ENCODE assay signal across 8 cellular contexts in genomic region chr2:206084870-206085741, GRCh38. TPM values are rescaled to one million over a fixed set of nuclear protein-coding genes. Genes with fewer than 3 reads are reported as not detected.
DNase-seq lines count a peak whose midpoint lies in the region; ATAC-seq and TF ChIP-seq lines count a peak whose summit lies in the region.

No MANE protein-coding gene starts in this region.

- peak overlapping the region; percentile 96 to 99 for H3K27ac ChIP-seq in left lung

- ATAC-seq in GM21381 (IDR thresholded peaks at IDR 0.05; ENCODE audit: unreplicated experiment): peak; percentile 35
- peak; percentile 41 for ATAC-seq in left lung

- H3K27me3 Mint-ChIP-seq in chondrocyte (ENCODE audit: low read depth): no peaks in the 10 kb centered on the region

- peak overlapping the region; percentile 99 for H3K27ac Mint-ChIP-seq in chondrocyte (ENCODE audit: unreplicated experiment)

- H3K4me1 ChIP-seq in left lung: peaks cover 15 to 50% of the 10 kb centered on the region in 2 donors

- intact Hi-C loops in left lung (cut with DNase I): loop anchor here in 1 of 2 donors (10.0 kb wide), 1 partner anchor 70 kb away; the partner anchor contains the start of genes EEF1B2 and NDUFS1

- peaks cover 24% of the 10 kb centered on the region for H3K4me1 Mint-ChIP-seq in chondrocyte (ENCODE audit: low read depth)

- peaks cover 0 to 7% of the 10 kb centered on the region in 2 donors for H3K36me3 ChIP-seq in left lung

- H3K9me3 ChIP-seq in left lung: no peaks in the 10 kb centered on the region

- H3K4me3 ChIP-seq in left lung: peak overlapping the region; percentile 80 to 87

- no peaks in the 10 kb centered on the region for H3K27me3 ChIP-seq in left lung

- no peaks in the 10 kb centered on the region for H3K9me3 Mint-ChIP-seq in chondrocyte (ENCODE audit: low read depth)

- no peaks in the 10 kb centered on the region for H3K36me3 Mint-ChIP-seq in chondrocyte (ENCODE audit: low read depth)

- TF ChIP-seq CTCF in chondrocyte (IDR thresholded peaks at IDR 0.05) (no peak), left lung (IDR thresholded peaks at IDR 0.05) (no peak)

- H3K4me3 Mint-ChIP-seq in chondrocyte (ENCODE audit: unreplicated experiment): peak overlapping the region; percentile 98

- DNase-seq in Daoy (ENCODE audit: low read depth) (peak; percentile 43), HT-29 (ENCODE audit: low spot score) (peak; percentile 16), chondrocyte (ENCODE audit: low spot score) (no peak), left lung (peak; percentile 49 to 83), NCI-H2107 treated with DMSO at 0.1 percent for 48 hours (lab: John Stamatoyannopoulos, UW; ENCODE audit: unreplicated experiment) (no peak)
- peak; percentile 69 for DNase-seq in activated CD4-positive, CD25-positive, alpha-beta regulatory T cell treated with anti-CD3 and anti-CD28 coated beads, Interleukin-2, amount 50 U/mL, for 72 hours
- DNase-seq in stimulated activated CD4-positive, alpha-beta T cell treated with anti-CD3 and anti-CD28 coated beads, Interleukin-4, amount 100 ng/mL, for 4 hours: peak; percentile 17 to 49

RNA-seq across cellular contexts. Expression of gene INO80D, which starts 0.9 kb away (rescaled TPM):
- 3.2 and 3.3 TPM in 2 replicates for total RNA-seq in Daoy (2014; rRNA removed; shearing (Covaris generic))
- 3.9 and 5.1 TPM in 2 replicates for total RNA-seq in HT-29 (2014; rRNA removed; shearing (Covaris generic))
- total RNA-seq in chondrocyte: 14.5 to 18.5 TPM (median 15.6 TPM) in 3 replicates
- 10 to 100 TPM; 19.9 to 21.9 TPM for total RNA-seq in left lung

Comparison
In these comparisons a context has a peak if more than half of its experiments do, and no peak if none do; other contexts are left out.
1. DNase-seq: peak in Daoy (single experiment), HT-29 (single experiment), activated CD4-positive, CD25-positive, alpha-beta regulatory T cell treated with anti-CD3 and anti-CD28 coated beads, Interleukin-2, amount 50 U/mL, for 72 hours (single experiment), left lung (2 of 2) and stimulated activated CD4-positive, alpha-beta T cell treated with anti-CD3 and anti-CD28 coated beads, Interleukin-4, amount 100 ng/mL, for 4 hours (2 of 2); none in chondrocyte (single experiment) and NCI-H2107 treated with DMSO at 0.1 percent for 48 hours (single experiment).